1 cellular context compared by ENCODE assay signal in the genomic region with DNA sequence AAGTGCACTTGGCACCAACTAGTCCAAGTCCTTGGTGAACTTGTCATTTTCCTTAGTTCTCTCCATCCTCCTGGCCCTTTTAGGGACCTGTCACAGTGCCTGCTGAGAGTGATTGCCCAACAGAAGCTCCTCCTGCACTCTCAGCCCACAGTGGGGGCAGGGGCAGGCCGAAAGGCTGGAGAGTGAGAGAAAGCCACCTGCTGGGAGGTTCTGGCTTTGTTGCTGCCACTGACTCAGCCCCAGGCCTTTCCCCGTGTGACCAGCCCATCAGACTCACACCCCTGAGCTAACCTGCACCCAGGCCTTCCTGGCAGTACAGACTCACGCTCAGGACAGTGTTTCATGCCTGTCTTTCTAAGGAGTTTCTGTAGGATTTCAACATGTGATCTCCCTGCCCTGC.
TF ChIP-seq lines count a peak whose summit lies in the region.

No MANE protein-coding gene starts in this region.

TF ChIP-seq in HepG2, 621 proteins besides CTCF, POLR2A, EP300 and RAD21 (continued from another document):
- TF ChIP-seq KDM6A (CRISPR knock-in tag; IDR thresholded peaks at IDR 0.05; ENCODE audit: low read depth) = no peak
- TF ChIP-seq PRPF4 (IDR thresholded peaks at IDR 0.05; ENCODE audit: low read depth, low read length, poor library complexity, severe bottlenecking) = no peak
- TF ChIP-seq, protein P1, sequence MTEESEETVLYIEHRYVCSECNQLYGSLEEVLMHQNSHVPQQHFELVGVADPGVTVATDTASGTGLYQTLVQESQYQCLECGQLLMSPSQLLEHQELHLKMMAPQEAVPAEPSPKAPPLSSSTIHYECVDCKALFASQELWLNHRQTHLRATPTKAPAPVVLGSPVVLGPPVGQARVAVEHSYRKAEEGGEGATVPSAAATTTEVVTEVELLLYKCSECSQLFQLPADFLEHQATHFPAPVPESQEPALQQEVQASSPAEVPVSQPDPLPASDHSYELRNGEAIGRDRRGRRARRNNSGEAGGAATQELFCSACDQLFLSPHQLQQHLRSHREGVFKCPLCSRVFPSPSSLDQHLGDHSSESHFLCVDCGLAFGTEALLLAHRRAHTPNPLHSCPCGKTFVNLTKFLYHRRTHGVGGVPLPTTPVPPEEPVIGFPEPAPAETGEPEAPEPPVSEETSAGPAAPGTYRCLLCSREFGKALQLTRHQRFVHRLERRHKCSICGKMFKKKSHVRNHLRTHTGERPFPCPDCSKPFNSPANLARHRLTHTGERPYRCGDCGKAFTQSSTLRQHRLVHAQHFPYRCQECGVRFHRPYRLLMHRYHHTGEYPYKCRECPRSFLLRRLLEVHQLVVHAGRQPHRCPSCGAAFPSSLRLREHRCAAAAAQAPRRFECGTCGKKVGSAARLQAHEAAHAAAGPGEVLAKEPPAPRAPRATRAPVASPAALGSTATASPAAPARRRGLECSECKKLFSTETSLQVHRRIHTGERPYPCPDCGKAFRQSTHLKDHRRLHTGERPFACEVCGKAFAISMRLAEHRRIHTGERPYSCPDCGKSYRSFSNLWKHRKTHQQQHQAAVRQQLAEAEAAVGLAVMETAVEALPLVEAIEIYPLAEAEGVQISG (CRISPR knock-in tag; IDR thresholded peaks at IDR 0.05) = no peak
- TF ChIP-seq, protein P2, sequence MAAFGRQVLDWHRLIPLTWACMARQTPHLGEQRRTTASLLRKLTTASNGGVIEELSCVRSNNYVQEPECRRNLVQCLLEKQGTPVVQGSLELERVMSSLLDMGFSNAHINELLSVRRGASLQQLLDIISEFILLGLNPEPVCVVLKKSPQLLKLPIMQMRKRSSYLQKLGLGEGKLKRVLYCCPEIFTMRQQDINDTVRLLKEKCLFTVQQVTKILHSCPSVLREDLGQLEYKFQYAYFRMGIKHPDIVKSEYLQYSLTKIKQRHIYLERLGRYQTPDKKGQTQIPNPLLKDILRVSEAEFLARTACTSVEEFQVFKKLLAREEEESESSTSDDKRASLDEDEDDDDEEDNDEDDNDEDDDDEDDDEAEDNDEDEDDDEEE (CRISPR knock-in tag; IDR thresholded peaks at IDR 0.05) = no peak
